Comparison of ENCODE assay signal across 7 cellular contexts in the genomic region with DNA sequence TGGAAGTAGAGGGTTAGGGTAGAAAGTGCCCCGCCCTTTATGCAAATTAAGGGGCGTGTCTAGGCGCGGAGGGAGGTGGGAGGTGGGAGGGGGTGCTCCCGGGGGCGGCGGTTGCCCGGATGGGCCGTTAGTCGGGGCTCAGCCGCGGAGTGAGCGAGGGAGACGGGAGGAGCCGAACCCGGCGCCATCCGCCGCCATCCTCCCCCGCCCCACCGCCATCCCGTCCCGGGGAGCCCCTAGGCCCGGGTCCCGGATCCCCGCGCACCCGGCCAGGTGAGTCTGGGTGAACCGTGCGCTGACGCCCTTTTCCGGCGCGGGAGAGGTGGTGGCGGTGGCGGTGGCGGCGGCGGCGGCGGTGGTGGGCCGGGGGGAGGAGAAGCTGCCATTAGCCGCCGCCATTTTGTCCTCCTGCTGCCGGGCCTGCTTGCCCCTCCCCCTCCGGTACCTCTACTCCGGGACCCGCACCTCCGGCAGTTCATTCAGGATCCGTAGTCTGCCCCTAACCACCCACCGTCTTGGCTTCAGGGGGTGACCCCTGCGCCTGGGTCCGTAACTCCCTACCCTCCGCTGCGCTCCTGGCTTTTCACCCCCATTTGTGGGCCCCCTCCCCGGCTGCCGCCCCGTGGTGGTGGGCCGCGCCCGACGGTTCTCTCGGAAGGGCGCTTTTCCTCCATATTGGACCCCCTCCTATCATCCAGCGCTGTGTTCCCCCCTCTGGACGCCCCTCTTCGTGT. TPM values are rescaled to one million over a fixed set of nuclear protein-coding genes. Genes with fewer than 3 reads are reported as not detected.
DNase-seq lines count a peak whose midpoint lies in the region; ATAC-seq, FAIRE-seq and TF ChIP-seq lines count a peak whose summit lies in the region.

A gene (plus strand): TSS at position 130 of the 734 bp plus-strand sequence. CDS start 2,075 bp downstream, outside the sequence.

- ATAC-seq in HG02610 (IDR thresholded peaks at IDR 0.05; ENCODE audit: unreplicated experiment) (peak; percentile 50), T-helper 17 cell (peak; percentile 38)

- H3K36me3 ChIP-seq in bronchial epithelial cell (ENCODE audit: control insufficient read depth, insufficient read depth, low read length): peaks cover 20% of the 10 kb centered on the region
- peaks cover 6% of the 10 kb centered on the region for H3K36me3 ChIP-seq in kidney epithelial cell (ENCODE audit: control insufficient read depth, insufficient read depth, low read length)

- no peaks in the 10 kb centered on the region for H3K9me3 ChIP-seq in T-helper 17 cell (ENCODE audit: control insufficient read depth, low read length, poor library complexity, severe bottlenecking)

- H3K27me3 ChIP-seq in bronchial epithelial cell (ENCODE audit: control insufficient read depth, insufficient read depth, low read length) (no peaks in the 10 kb centered on the region), kidney epithelial cell (ENCODE audit: control insufficient read depth, insufficient read depth, low read length) (no peaks in the 10 kb centered on the region)

- peak within 1 kb of the TSS; percentile 77 for H3K4me3 ChIP-seq in NB4 (ENCODE audit: low read depth, low read length)
- H3K4me3 ChIP-seq in bronchial epithelial cell (ENCODE audit: low read depth, low read length): peak within 1 kb of the TSS; percentile 73
- peak within 1 kb of the TSS; percentile 100 for H3K4me3 ChIP-seq in kidney epithelial cell (ENCODE audit: low read depth, low read length)

- peaks cover 34% of the 10 kb centered on the region for H3K4me1 Mint-ChIP-seq in T-helper 17 cell

- peak within 1 kb of the TSS; percentile 93 for H3K4me3 Mint-ChIP-seq in T-helper 17 cell

- TF ChIP-seq CTCF in NB4 (IDR thresholded peaks at IDR 0.05; ENCODE audit: low read depth, low read length) (no peak), bronchial epithelial cell (IDR thresholded peaks at IDR 0.05; ENCODE audit: insufficient read depth, low read length, severe bottlenecking) (no peak), kidney epithelial cell (IDR thresholded peaks at IDR 0.05; ENCODE audit: insufficient read depth, low read length, poor library complexity, severe bottlenecking) (no peak)

- peak; percentile 89 for DNase-seq in NB4 (ENCODE audit: low read depth)
- DNase-seq in T-helper 17 cell: peak in 1 of 3 donors; percentile 86
- DNase-seq in bronchial epithelial cell (ENCODE audit: low read depth): no peak
- no peak for DNase-seq in kidney epithelial cell (ENCODE audit: low read depth)
- DNase-seq in stimulated activated CD4-positive, alpha-beta T cell treated with anti-CD3 and anti-CD28 coated beads, Interleukin-1b, Interleukin-23, amount 100 ng/mL, for 4 hours (ENCODE audit: low read depth in 2 of 2): peak; percentile 70 to 92

- H3K36me3 Mint-ChIP-seq in T-helper 17 cell (ENCODE audit: low read depth): peaks cover 4% of the 10 kb centered on the region

- H3K27ac Mint-ChIP-seq in T-helper 17 cell: peak within 1 kb of the TSS; percentile 95

- peak; percentile 76 for TF ChIP-seq POLR2A in GM15510 (IDR thresholded peaks at IDR 0.05; ENCODE audit: borderline replicate concordance, extremely low read depth, insufficient read length)
- no peak for TF ChIP-seq POLR2A in NB4 (IDR thresholded peaks at IDR 0.05; ENCODE audit: extremely low read depth, insufficient read length)

- H3K27me3 Mint-ChIP-seq in T-helper 17 cell: no peaks in the 10 kb centered on the region

- no peak for FAIRE-seq in bronchial epithelial cell (lab: Jason Lieb, UNC)

RNA-seq across cellular contexts. Expression of the gene that starts here (rescaled TPM):
- total RNA-seq in T-helper 17 cell: 100 to 1,000 TPM; 210 to 213 TPM
- total RNA-seq in bronchial epithelial cell: 21.1 and 24.7 TPM in 2 replicates
- 117 and 143 TPM in 2 replicates for total RNA-seq in kidney epithelial cell

Comparison
In these comparisons a context has a peak if more than half of its experiments do, and no peak if none do; other contexts are left out.
1. DNase-seq: peak in NB4 (single experiment) and stimulated activated CD4-positive, alpha-beta T cell treated with anti-CD3 and anti-CD28 coated beads, Interleukin-1b, Interleukin-23, amount 100 ng/mL, for 4 hours (2 of 2); none in bronchial epithelial cell (single experiment) and kidney epithelial cell (single experiment).
2. Peak in every context shown above with its lines, with median percentiles within 50 percentile points of each other: H3K4me3 ChIP-seq.